8 cellular contexts compared by ENCODE assay signal in the genomic region with DNA sequence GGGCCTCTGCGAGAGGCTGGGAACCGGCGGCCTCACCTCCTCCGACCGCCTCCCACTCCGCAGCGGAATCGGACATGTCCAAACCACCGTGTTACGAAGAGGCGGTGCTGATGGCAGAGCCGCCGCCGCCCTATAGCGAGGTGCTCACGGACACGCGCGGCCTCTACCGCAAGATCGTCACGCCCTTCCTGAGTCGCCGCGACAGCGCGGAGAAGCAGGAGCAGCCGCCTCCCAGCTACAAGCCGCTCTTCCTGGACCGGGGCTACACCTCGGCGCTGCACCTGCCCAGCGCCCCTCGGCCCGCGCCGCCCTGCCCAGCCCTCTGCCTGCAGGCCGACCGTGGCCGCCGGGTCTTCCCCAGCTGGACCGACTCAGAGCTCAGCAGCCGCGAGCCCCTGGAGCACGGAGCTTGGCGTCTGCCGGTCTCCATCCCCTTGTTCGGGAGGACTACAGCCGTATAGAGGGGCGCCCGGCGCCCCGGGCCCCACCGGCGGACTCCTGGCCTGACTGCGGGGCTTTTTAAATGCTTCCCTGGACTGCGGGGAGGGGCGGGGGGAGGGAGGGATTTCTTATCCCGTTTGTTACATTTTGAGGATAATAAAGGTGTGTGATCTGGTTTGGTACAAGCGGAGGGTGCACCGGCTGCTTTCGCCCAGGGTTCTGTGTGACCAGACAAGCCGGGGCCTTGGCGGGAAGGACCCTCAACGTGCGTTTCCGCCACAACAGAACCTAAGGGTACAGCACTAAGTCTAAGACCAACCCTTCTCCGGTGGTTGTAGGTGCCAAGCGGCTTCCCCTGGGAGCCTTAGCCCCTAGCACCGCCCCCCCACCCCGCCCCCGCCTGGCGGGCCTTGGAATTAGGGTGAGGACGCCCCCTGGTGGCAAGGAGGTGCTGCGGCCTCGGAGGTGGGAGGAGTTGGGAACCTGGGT. TPM values are rescaled to one million over a fixed set of nuclear protein-coding genes. Genes with fewer than 3 reads are reported as not detected.
DNase-seq lines count a peak whose midpoint lies in the region; ATAC-seq and TF ChIP-seq lines count a peak whose summit lies in the region.

No MANE protein-coding gene starts in this region.

- H3K4me1 ChIP-seq in HUES64 (ENCODE audit: insufficient read depth, low read length) = peaks cover 22% of the 10 kb centered on the region; the same call in 1 of the 2 replicates
- peaks cover 36% of the 10 kb centered on the region for H3K4me1 ChIP-seq in OCI-LY1 (ENCODE audit: insufficient read depth, low read length, severe bottlenecking)
- H3K4me1 ChIP-seq in mucosa of rectum (ENCODE audit: control insufficient read depth in 2 of 2, insufficient read depth in 2 of 2, low read length in 2 of 2) = peaks cover 19 to 23% of the 10 kb centered on the region in 2 donors

- H3K79me2 ChIP-seq in OCI-LY1 (ENCODE audit: insufficient read depth, low read length) = no peaks in the 10 kb centered on the region

- no peaks in the 10 kb centered on the region for H3K9me2 ChIP-seq in OCI-LY1 (ENCODE audit: low read depth, low read length)

- H3K9ac ChIP-seq in HUES64 (ENCODE audit: low read depth, low read length) (peak overlapping the region; percentile 88), OCI-LY1 (ENCODE audit: low read length) (peak overlapping the region; percentile 91), mucosa of rectum (ENCODE audit: low read depth in 1 of 2, low read length in 2 of 2) (peak overlapping the region; percentile 60 to 73)

- WGBS in HUES64 = 4% methylated on average over 76 of the region's 76 CpGs

- DNase-seq in CMK (ENCODE audit: low read depth) (peak; percentile 74), activated T-cell treated with anti-CD3 and anti-CD28 coated beads for 1 hour (ENCODE audit: low read depth) (peak; percentile 99), epithelial cell of prostate (ENCODE audit: low read depth, low spot score) (no peak)
- peak; percentile 88 to 98 for DNase-seq in stimulated activated CD8-positive, alpha-beta memory T cell treated with anti-CD3 and anti-CD28 coated beads, Interleukin-4, amount 100 ng/mL, for 4 hours (ENCODE audit: low read depth in 2 of 2, low spot score in 1 of 2)

- no peaks in the 10 kb centered on the region for H3F3A ChIP-seq in OCI-LY1 (ENCODE audit: insufficient read depth, low read length)

- peak overlapping the region; percentile 64 for H3K4me3 ChIP-seq in HUES64 (ENCODE audit: low read length)
- peak overlapping the region; percentile 78 for H3K4me3 ChIP-seq in OCI-LY1 (ENCODE audit: low read depth, low read length, poor library complexity, severe bottlenecking)
- H3K4me3 ChIP-seq in mucosa of rectum (ENCODE audit: low read length in 2 of 2) = peak overlapping the region; percentile 72 to 75

- peak overlapping the region; percentile 87 for H3K27ac ChIP-seq in HUES64 (ENCODE audit: low read depth, low read length)
- H3K27ac ChIP-seq in OCI-LY1 (ENCODE audit: low read depth, low read length, poor library complexity, severe bottlenecking) = peak overlapping the region; percentile 96
- H3K27ac ChIP-seq in epithelial cell of prostate = peak overlapping the region; percentile 71
- H3K27ac ChIP-seq in mucosa of rectum (ENCODE audit: low read depth in 2 of 2, low read length in 2 of 2) = peak overlapping the region; percentile 74 to 80

- H3K9me3 ChIP-seq in HUES64 (ENCODE audit: insufficient read depth, low read depth, low read length) (no peaks in the 10 kb centered on the region), OCI-LY1 (ENCODE audit: low read length) (no peaks in the 10 kb centered on the region), mucosa of rectum (ENCODE audit: control insufficient read depth in 2 of 2, low read length in 2 of 2) (no peaks in the 10 kb centered on the region)

- H3K27me3 ChIP-seq in HUES64 (ENCODE audit: insufficient read depth, low read length) = peaks cover 8% of the 10 kb centered on the region; the same call in 1 of the 2 replicates
- H3K27me3 ChIP-seq in OCI-LY1 (ENCODE audit: insufficient read depth, low read length) = no peaks in the 10 kb centered on the region
- no peaks in the 10 kb centered on the region for H3K27me3 ChIP-seq in mucosa of rectum (ENCODE audit: control insufficient read depth in 2 of 2, insufficient read depth in 2 of 2, low read length in 2 of 2)

- H4K20me1 ChIP-seq in OCI-LY1 (ENCODE audit: insufficient read depth, low read length) = no peaks in the 10 kb centered on the region

- H2AFZ ChIP-seq in OCI-LY1 (ENCODE audit: low read length) = no peak overlapping the region

- ATAC-seq in GM19467 (IDR thresholded peaks at IDR 0.05; ENCODE audit: unreplicated experiment) = peak; percentile 18

- H3K4me2 ChIP-seq in OCI-LY1 (ENCODE audit: low read length) = peak overlapping the region; percentile 83

- peak; percentile 94 for TF ChIP-seq CTCF in OCI-LY1 (IDR thresholded peaks at IDR 0.05; ENCODE audit: low read length)

- H3K36me3 ChIP-seq in HUES64 (ENCODE audit: insufficient read depth, low read length) (peaks cover 38% of the 10 kb centered on the region), OCI-LY1 (ENCODE audit: insufficient read depth, low read length) (peaks cover 39% of the 10 kb centered on the region; the same call in 1 of the 2 replicates), mucosa of rectum (ENCODE audit: control insufficient read depth in 2 of 2, insufficient read depth in 2 of 2, low read length in 2 of 2) (no peaks in the 10 kb centered on the region)

RNA-seq across cellular contexts. Expression of a gene that starts 9.3 kb away (rescaled TPM):
- 5.5 TPM for polyA plus RNA-seq in HUES64 (2013, experiment 1 of 2)
- polyA plus RNA-seq in HUES64 (2013, experiment 2 of 2) = 7.7 TPM

RNA-seq across cellular contexts. Expression of a gene that starts 17.5 kb away (rescaled TPM):
- polyA plus RNA-seq in HUES64 (2013, experiment 1 of 2) = 252 TPM
- polyA plus RNA-seq in HUES64 (2013, experiment 2 of 2) = 228 TPM

RNA-seq across cellular contexts. Expression of a gene that starts 29.4 kb away (rescaled TPM):
- 25.2 TPM for polyA plus RNA-seq in HUES64 (2013, experiment 1 of 2)
- polyA plus RNA-seq in HUES64 (2013, experiment 2 of 2) = 29.3 TPM

RNA-seq across cellular contexts. Expression of a gene that starts 41.5 kb away (rescaled TPM):
- polyA plus RNA-seq in HUES64 (2013, experiment 1 of 2) = 118 TPM
- 108 TPM for polyA plus RNA-seq in HUES64 (2013, experiment 2 of 2)

RNA-seq across cellular contexts. Expression of a gene that starts 46.6 kb away (rescaled TPM):
- polyA plus RNA-seq in HUES64 (2013, experiment 1 of 2) = 0.60 TPM
- 1.4 TPM for polyA plus RNA-seq in HUES64 (2013, experiment 2 of 2)
